ENCODE assay signal across 14 cellular contexts in the genomic region with DNA sequence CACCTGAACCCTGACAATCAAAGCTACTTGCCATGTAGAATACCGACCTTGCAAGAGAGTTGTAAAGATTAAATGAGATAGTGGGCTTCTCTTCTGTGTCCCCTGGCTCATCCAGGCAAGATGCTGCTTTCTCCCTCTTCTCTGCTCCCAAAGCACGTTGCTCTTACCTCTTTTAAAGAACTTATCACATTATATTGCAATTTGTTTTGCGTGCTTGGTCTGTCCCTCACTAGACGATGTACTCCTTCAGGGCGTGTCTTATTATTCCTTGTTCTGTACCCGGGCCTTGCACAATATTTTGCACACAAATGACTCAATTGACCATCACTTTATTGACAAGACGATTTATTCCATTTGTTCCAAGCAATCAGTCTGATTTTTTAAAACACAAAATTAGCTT. TPM values are rescaled to one million over a fixed set of nuclear protein-coding genes. Genes with fewer than 3 reads are reported as not detected.
A peak's percentile ranks its signal among the peaks of the same experiment; 100 is the strongest.
DNase-seq lines count a peak whose midpoint lies in the region; ATAC-seq and TF ChIP-seq lines count a peak whose summit lies in the region.
"Had no signal": no experiment of that assay in that cellular context is flagged by ENCODE, and none has a peak within 500 bp of the region (broad histone marks: within the 10 kb centered on the region; RNA-seq: fewer than 3 reads in every experiment).

No MANE protein-coding gene starts in this region.

- TF ChIP-seq CTCF in BJ (IDR thresholded peaks at IDR 0.05; ENCODE audit: insufficient read depth, low read depth, low read length), result no peak
- no peak for TF ChIP-seq CTCF in WERI-Rb-1 (IDR thresholded peaks at IDR 0.05; ENCODE audit: low read depth, low read length)

- H3K4me3 ChIP-seq in BJ (ENCODE audit: low read depth, low read length), result peak overlapping the region; percentile 35
- peak overlapping the region; percentile 42 for H3K4me3 ChIP-seq in skeletal muscle cell (ENCODE audit: low read depth, low read length)
- H3K4me3 ChIP-seq in WERI-Rb-1 (ENCODE audit: low read depth, low read length), result no peak overlapping the region
- H3K4me3 ChIP-seq: lung had no signal

- DNase-seq in BJ (ENCODE audit: low read depth), result no peak
- no peak for DNase-seq in caudate nucleus (lab: John Stamatoyannopoulos, UW)
- DNase-seq in left ventricle myocardium superior, result no peak
- no peak for DNase-seq in skeletal muscle cell (ENCODE audit: low read depth)
- DNase-seq in inferior parietal cortex (ENCODE audit: extremely low spot score), result no peak
- DNase-seq in NCI-H526 (lab: John Stamatoyannopoulos, UW), result no peak
- DNase-seq in WERI-Rb-1, result no peak
- DNase-seq: activated CD4-positive, alpha-beta T cell treated with anti-CD3 and anti-CD28 coated beads for 36 hours; activated effector memory CD4-positive, alpha-beta T cell treated with anti-CD3 and anti-CD28 coated beads, Interleukin-2, amount 50 U/mL, for 16 hours; AML-193; SK-N-SH had no signal

- POLR2A ChIA-PET in BJ (lab: Charles Lee), result interaction anchor here (1.1 kb wide), 1 partner anchor 68 kb away, joined by 3 read pairs; the partner anchor contains the start of gene LUM

- no peaks in the 10 kb centered on the region for H3K9me3 ChIP-seq in WERI-Rb-1 (ENCODE audit: severe bottlenecking)
- H3K9me3 ChIP-seq: SK-N-SH had no signal

- intact Hi-C loops in left ventricle myocardium superior (cut with micrococcal nuclease), result loop anchor here (10.0 kb wide), 1 partner anchor 145 kb away; no protein-coding TSS in a partner anchor

- H3K27me3 ChIP-seq in BJ (ENCODE audit: control insufficient read depth, insufficient read depth, low read length) (no peaks in the 10 kb centered on the region), WERI-Rb-1 (ENCODE audit: insufficient read depth, low read depth, severe bottlenecking) (no peaks in the 10 kb centered on the region)

- ATAC-seq in left ventricle myocardium superior (peak; percentile 75), HG03108 (IDR thresholded peaks at IDR 0.05; ENCODE audit: unreplicated experiment) (no peak)
- ATAC-seq: activated CD4-positive, alpha-beta T cell treated with anti-CD3 and anti-CD28 coated beads for 36 hours; HCT116 had no signal

- CTCF ChIA-PET in BJ (lab: Yijun Ruan, JAX), result interaction anchor here (0.7 to 7.3 kb wide), 10 partner anchors 35 to 200 kb away, joined by 3 to 43 read pairs (median 6); no protein-coding TSS in a partner anchor

- no peaks in the 10 kb centered on the region for H3K36me3 ChIP-seq in BJ (ENCODE audit: control insufficient read depth, insufficient read depth, low read length)
- H3K36me3 ChIP-seq in WERI-Rb-1, result no peaks in the 10 kb centered on the region

- H3K27ac ChIP-seq in caudate nucleus (ENCODE audit: low read depth, low read length) (peak overlapping the region; percentile 0), WERI-Rb-1 (no peak overlapping the region)

RNA-seq across cellular contexts. Expression of gene DCN, which starts 3.3 kb away (rescaled TPM):
- polyA plus RNA-seq in BJ (2011; rRNA removed), result 823 and 944 TPM in 2 replicates
- polyA minus RNA-seq in BJ (2011; rRNA and poly(A)+ RNA removed), result 161 and 191 TPM in 2 replicates
- 741 TPM for total RNA-seq in left ventricle myocardium superior
- total RNA-seq: activated CD4-positive, alpha-beta T cell treated with anti-CD3 and anti-CD28 coated beads for 36 hours had no signal
